ENCODE assay signal across 10 cellular contexts in genomic region chr12:106126441-106127288, GRCh38. TPM values are rescaled to one million over a fixed set of nuclear protein-coding genes. Genes with fewer than 3 reads are reported as not detected.
DNase-seq lines count a peak whose midpoint lies in the region; ATAC-seq and TF ChIP-seq lines count a peak whose summit lies in the region.
"Had no signal": no experiment of that assay in that cellular context is flagged by ENCODE, and none has a peak within 500 bp of the region (broad histone marks: within the 10 kb centered on the region; RNA-seq: fewer than 3 reads in every experiment).

No MANE protein-coding gene starts in this region.

- H3K9me3 ChIP-seq in heart right ventricle (no peaks in the 10 kb centered on the region), upper lobe of right lung (no peaks in the 10 kb centered on the region)

- intact Hi-C loops in heart right ventricle (cut with DNase I) (loop anchor here in 1 of 10 donors (10.0 kb wide), 1 partner anchor 182 kb away; no protein-coding TSS in a partner anchor), left ventricle myocardium superior (cut with micrococcal nuclease) (no loop called here), lower leg skin (cut with DNase I; ENCODE audit: low total_unique reads) (no loop called here), upper lobe of right lung (cut with DNase I) (no loop called here)

- no peak overlapping the region for H3K4me3 ChIP-seq in heart right ventricle
- H3K4me3 ChIP-seq in choroid plexus epithelial cell (ENCODE audit: low read depth, low read length): no peak overlapping the region
- H3K4me3 ChIP-seq in lower leg skin (ENCODE audit: low read depth, poor library complexity, severe bottlenecking): no peak overlapping the region
- H3K4me3 ChIP-seq in upper lobe of right lung: no peak overlapping the region

- H3K4me3 Mint-ChIP-seq in activated CD4-positive, alpha-beta memory T cell treated with anti-CD3 and anti-CD28 coated beads, Interleukin-2, amount 10 ng/mL, durations not matched to agents 7 days and 5 days: no peak overlapping the region
- H3K4me3 Mint-ChIP-seq: immature natural killer cell; T-helper 1 cell treated with Interleukin-12 subunit alpha and Interleukin-12 subunit beta and Interleukin-4 antibody, amounts not matched to agents 30 μg/mL and 1 μg/mL, for 36 hours had no signal

- peak overlapping the region in 9 of 10 donors; percentile 17 to 100 (median 87) for H3K27ac ChIP-seq in heart right ventricle
- peak overlapping the region; percentile 42 for H3K27ac ChIP-seq in upper lobe of right lung

- POLR2A ChIA-PET in activated CD4-positive, alpha-beta memory T cell treated with anti-CD3 and anti-CD28 coated beads, Interleukin-2, amount 10 ng/mL, durations not matched to agents 7 days and 5 days (lab: Charles Lee): no interaction called here

- DNase-seq in heart right ventricle: no peak
- DNase-seq in left ventricle myocardium superior: no peak
- DNase-seq in choroid plexus epithelial cell (ENCODE audit: low read depth): peak; percentile 70
- peak; percentile 67 to 79 for DNase-seq in lower leg skin (ENCODE audit: low spot score in 2 of 2)
- DNase-seq in upper lobe of right lung: no peak
- no peak for DNase-seq in NCI-H748 treated with DMSO at 0.1 percent for 48 hours (lab: John Stamatoyannopoulos, UW)
- no peak for DNase-seq in activated CD4-positive, alpha-beta T cell treated with anti-CD3 and anti-CD28 coated beads for 1 hour
- no peak for DNase-seq in activated CD4-positive, alpha-beta memory T cell treated with anti-CD3 and anti-CD28 coated beads, Interleukin-2, amount 10 ng/mL, durations not matched to agents 7 days and 5 days
- DNase-seq: immature natural killer cell had no signal

- peaks cover 24% of the 10 kb centered on the region for H3K27me3 Mint-ChIP-seq in activated CD4-positive, alpha-beta memory T cell treated with anti-CD3 and anti-CD28 coated beads, Interleukin-2, amount 10 ng/mL, durations not matched to agents 7 days and 5 days

- no peaks in the 10 kb centered on the region for H3K36me3 ChIP-seq in heart right ventricle
- no peaks in the 10 kb centered on the region for H3K36me3 ChIP-seq in upper lobe of right lung

- CTCF ChIA-PET in activated CD4-positive, alpha-beta memory T cell treated with anti-CD3 and anti-CD28 coated beads, Interleukin-2, amount 10 ng/mL, durations not matched to agents 7 days and 5 days (lab: Charles Lee): interaction anchor here (1.0 kb wide), 1 partner anchor 9 kb away, joined by 3 read pairs; no protein-coding TSS in a partner anchor

- H3K4me1 ChIP-seq in heart right ventricle (peaks cover 20 to 100% (median 89%) of the 10 kb centered on the region in 9 donors), upper lobe of right lung (peaks cover 43% of the 10 kb centered on the region)

- no peak for ATAC-seq in heart right ventricle
- no peak for ATAC-seq in left ventricle myocardium superior
- ATAC-seq in upper lobe of right lung: no peak

- TF ChIP-seq POLR2A in lower leg skin (IDR thresholded peaks at IDR 0.05): no peak

- TF ChIP-seq CTCF in heart right ventricle (IDR thresholded peaks at IDR 0.05): no peak
- no peak for TF ChIP-seq CTCF in choroid plexus epithelial cell (conservative IDR thresholded peaks at IDR 0.05; ENCODE audit: low read depth, low read length)
- TF ChIP-seq CTCF in lower leg skin (IDR thresholded peaks at IDR 0.05): no peak
- TF ChIP-seq CTCF in upper lobe of right lung (IDR thresholded peaks at IDR 0.05): no peak

- H3K27ac Mint-ChIP-seq in activated CD4-positive, alpha-beta memory T cell treated with anti-CD3 and anti-CD28 coated beads, Interleukin-2, amount 10 ng/mL, durations not matched to agents 7 days and 5 days: no peak overlapping the region
- H3K27ac Mint-ChIP-seq: immature natural killer cell; T-helper 1 cell treated with Interleukin-12 subunit alpha and Interleukin-12 subunit beta and Interleukin-4 antibody, amounts not matched to agents 30 μg/mL and 1 μg/mL, for 36 hours had no signal

- WGBS in heart right ventricle, 2 donors: 93 to 95% methylated on average over 1 of the region's 1 CpG
- WGBS in lower leg skin, 2 donors: 90 to 100% methylated on average over 1 of the region's 1 CpG

- no peaks in the 10 kb centered on the region for H3K4me1 Mint-ChIP-seq in activated CD4-positive, alpha-beta memory T cell treated with anti-CD3 and anti-CD28 coated beads, Interleukin-2, amount 10 ng/mL, durations not matched to agents 7 days and 5 days
- H3K4me1 Mint-ChIP-seq: immature natural killer cell had no signal

- no peaks in the 10 kb centered on the region for H3K36me3 Mint-ChIP-seq in activated CD4-positive, alpha-beta memory T cell treated with anti-CD3 and anti-CD28 coated beads, Interleukin-2, amount 10 ng/mL, durations not matched to agents 7 days and 5 days (ENCODE audit: low read depth)
- H3K36me3 Mint-ChIP-seq: immature natural killer cell had no signal

- H3K27me3 ChIP-seq in heart right ventricle (no peaks in the 10 kb centered on the region), upper lobe of right lung (no peaks in the 10 kb centered on the region)

- no peaks in the 10 kb centered on the region for H3K9me3 Mint-ChIP-seq in activated CD4-positive, alpha-beta memory T cell treated with anti-CD3 and anti-CD28 coated beads, Interleukin-2, amount 10 ng/mL, durations not matched to agents 7 days and 5 days
- H3K9me3 Mint-ChIP-seq: immature natural killer cell; T-helper 1 cell treated with Interleukin-12 subunit alpha and Interleukin-12 subunit beta and Interleukin-4 antibody, amounts not matched to agents 30 μg/mL and 1 μg/mL, for 36 hours had no signal

RNA-seq across cellular contexts. Expression of gene NUAK1, which starts 12.1 kb away (rescaled TPM):
- 10 to 100 TPM; 37.0 to 59.0 (median 47.6) TPM for total RNA-seq in heart right ventricle
- 10 to 100 TPM in 1 of 2 donors, 1 to 10 TPM in 1; 9.8 to 10.8 TPM for polyA plus RNA-seq in heart right ventricle
- 38.8 TPM for total RNA-seq in left ventricle myocardium superior
- total RNA-seq in lower leg skin: 10 to 100 TPM; 23.9 to 66.1 (median 42.3) TPM
- 40.8 TPM for total RNA-seq in upper lobe of right lung
- total RNA-seq in activated CD4-positive, alpha-beta memory T cell treated with anti-CD3 and anti-CD28 coated beads, Interleukin-2, amount 10 ng/mL, durations not matched to agents 7 days and 5 days: not detected

Comparison
In these comparisons a context has a peak if more than half of its experiments do, and no peak if none do; other contexts are left out.
1. DNase-seq: peak in choroid plexus epithelial cell (single experiment) and lower leg skin (2 of 2); none in heart right ventricle (0 of 2), left ventricle myocardium superior (single experiment), upper lobe of right lung (single experiment), NCI-H748 treated with DMSO at 0.1 percent for 48 hours (single experiment), activated CD4-positive, alpha-beta T cell treated with anti-CD3 and anti-CD28 coated beads for 1 hour (single experiment) and activated CD4-positive, alpha-beta memory T cell treated with anti-CD3 and anti-CD28 coated beads, Interleukin-2, amount 10 ng/mL, durations not matched to agents 7 days and 5 days (single experiment).
2. RNA of gene NUAK1, which starts 12.1 kb away (total RNA-seq): 37.0 to 59.0 TPM in heart right ventricle, 23.9 to 66.1 TPM in lower leg skin, 40.8 TPM in upper lobe of right lung (single experiment) and 38.8 TPM in left ventricle myocardium superior (single experiment); not detected in activated CD4-positive, alpha-beta memory T cell treated with anti-CD3 and anti-CD28 coated beads, Interleukin-2, amount 10 ng/mL, durations not matched to agents 7 days and 5 days; every median in the first group is over 10 times any median in the second.